Comparison of ENCODE assay signal across 8 cellular contexts in genomic region chr5:147188200-147189108, GRCh38. TPM values are rescaled to one million over a fixed set of nuclear protein-coding genes. Genes with fewer than 3 reads are reported as not detected.
DNase-seq lines count a peak whose midpoint lies in the region; ATAC-seq and TF ChIP-seq lines count a peak whose summit lies in the region.

No MANE protein-coding gene starts in this region.

- peaks cover 3% of the 10 kb centered on the region for H3K27me3 ChIP-seq in prostate gland (replicated peaks; ENCODE audit: insufficient read depth)

- no peaks in the 10 kb centered on the region for H3K36me3 ChIP-seq in prostate gland

- peak overlapping the region; percentile 30 for H3K4me3 Mint-ChIP-seq in activated naive CD8-positive, alpha-beta T cell
- no peak overlapping the region for H3K4me3 Mint-ChIP-seq in glutamatergic neuron (ENCODE audit: unreplicated experiment)

- H3K36me3 Mint-ChIP-seq in activated naive CD8-positive, alpha-beta T cell: no peaks in the 10 kb centered on the region
- no peaks in the 10 kb centered on the region for H3K36me3 Mint-ChIP-seq in glutamatergic neuron (ENCODE audit: unreplicated experiment)

- peak; percentile 94 for ATAC-seq in GM21381 (IDR thresholded peaks at IDR 0.05; ENCODE audit: unreplicated experiment)

- peak; percentile 36 for DNase-seq in ELF-1 (ENCODE audit: low read depth, low spot score)
- peak; percentile 84 for DNase-seq in HT-29 (ENCODE audit: low spot score)
- DNase-seq in NOMO-1 (lab: John Stamatoyannopoulos, UW; ENCODE audit: unreplicated experiment in 2 of 2): peak; percentile 1 to 56
- no peak for DNase-seq in glutamatergic neuron
- peak; percentile 38 for DNase-seq in prostate gland (ENCODE audit: low spot score)
- no peak for DNase-seq in cerebellar nuclear complex (lab: John Stamatoyannopoulos, UW)

- no peaks in the 10 kb centered on the region for H3K9me3 ChIP-seq in prostate gland

- peaks cover 2% of the 10 kb centered on the region for H3K27me3 Mint-ChIP-seq in activated naive CD8-positive, alpha-beta T cell
- H3K27me3 Mint-ChIP-seq in glutamatergic neuron (ENCODE audit: unreplicated experiment): no peaks in the 10 kb centered on the region

- H3K9me3 Mint-ChIP-seq in activated naive CD8-positive, alpha-beta T cell (ENCODE audit: low read depth): no peaks in the 10 kb centered on the region
- no peaks in the 10 kb centered on the region for H3K9me3 Mint-ChIP-seq in glutamatergic neuron (ENCODE audit: unreplicated experiment)

- H3K27ac Mint-ChIP-seq in activated naive CD8-positive, alpha-beta T cell: no peak overlapping the region
- no peak overlapping the region for H3K27ac Mint-ChIP-seq in glutamatergic neuron (ENCODE audit: unreplicated experiment)

- H3K4me1 Mint-ChIP-seq in activated naive CD8-positive, alpha-beta T cell (ENCODE audit: low read depth): peaks cover 4% of the 10 kb centered on the region
- peaks cover 10% of the 10 kb centered on the region for H3K4me1 Mint-ChIP-seq in glutamatergic neuron (ENCODE audit: low read depth, unreplicated experiment)

- no peak overlapping the region for H3K4me3 ChIP-seq in prostate gland

- H3K27ac ChIP-seq in prostate gland: no peak overlapping the region

- TF ChIP-seq CTCF in glutamatergic neuron (IDR thresholded peaks at IDR 0.05; ENCODE audit: partially characterized antibody, unreplicated experiment): peak; percentile 97
- TF ChIP-seq CTCF in prostate gland (IDR thresholded peaks at IDR 0.05): peak; percentile 66 to 93 (median 72)

- intact Hi-C loops in prostate gland (cut with DNase I): loop anchor here (2.0 to 10.0 kb wide), 2 partner anchors 224 to 656 kb away; no protein-coding TSS in a partner anchor

- H3K4me1 ChIP-seq in prostate gland (replicated peaks): no peaks in the 10 kb centered on the region

- TF ChIP-seq POLR2A in prostate gland (IDR thresholded peaks at IDR 0.05): no peak

- WGBS in prostate gland: 46% methylated on average over 20 of the region's 20 CpGs

RNA-seq across cellular contexts. Expression of gene STK32A, which starts 46.4 kb away (rescaled TPM):
- not detected in 2 replicates for total RNA-seq in HT-29 (2014; rRNA removed; shearing (Covaris generic))
- total RNA-seq in glutamatergic neuron (ENCODE audit: unreplicated experiment) (3.2 TPM), prostate gland (10 to 100 TPM in 1 of 2 donors, under 1 TPM in 1; 0.64 to 12.9 TPM)

Comparison
In these comparisons a context has a peak if more than half of its experiments do, and no peak if none do; other contexts are left out.
1. DNase-seq: peak in ELF-1 (single experiment), HT-29 (single experiment), NOMO-1 (2 of 2) and prostate gland (single experiment); none in glutamatergic neuron (single experiment) and cerebellar nuclear complex (0 of 2).